8 cellular contexts compared by ENCODE assay signal in genomic region chr16:48535831-48536599, GRCh38.
DNase-seq lines count a peak whose midpoint lies in the region; ATAC-seq and TF ChIP-seq lines count a peak whose summit lies in the region.

No MANE protein-coding gene starts in this region.

- H3K27ac ChIP-seq in adipose tissue (ENCODE audit: low read depth, low read length) (peak overlapping the region; percentile 23), right lobe of liver (peak overlapping the region; percentile 0 to 44 (median 33)), thyroid gland (peak overlapping the region in 2 of 3 donors; percentile 69 to 88)

- intact Hi-C loops in right lobe of liver (cut with DNase I): loop anchor here (5.0 to 10.0 kb wide), 3 partner anchors 86 to 281 kb away; no protein-coding TSS in a partner anchor
- intact Hi-C loops in thyroid gland (cut with DNase I): loop anchor here (10.0 kb wide), 1 partner anchor 301 kb away; no protein-coding TSS in a partner anchor

- WGBS in adipose tissue, 3 donors: 32 to 57% (median 35%) methylated on average over 14 to 16 of the region's 16 CpGs
- 71% methylated on average over 4 of the region's 16 CpGs for WGBS in right lobe of liver (ENCODE audit: insufficient coverage, low coverage, low lambda C conversion rate, missing lambda C conversion rate)
- 41 to 63% methylated on average over 10 of the region's 16 CpGs for WGBS in thyroid gland, 2 donors

- H3K4me3 ChIP-seq in right lobe of liver (no peak overlapping the region), thyroid gland (replicated peaks in 1 of 3) (no peak overlapping the region)

- ATAC-seq in GM19455 (IDR thresholded peaks at IDR 0.05; ENCODE audit: unreplicated experiment) (peak; percentile 62), HG03457 (IDR thresholded peaks at IDR 0.05; ENCODE audit: unreplicated experiment) (peak; percentile 78), right lobe of liver (peak; percentile 17 to 41 (median 26))

- no peak for TF ChIP-seq CTCF in right lobe of liver (IDR thresholded peaks at IDR 0.05)
- no peak for TF ChIP-seq CTCF in thyroid gland (IDR thresholded peaks at IDR 0.05)

- DNase-seq in COLO829 (ENCODE audit: low spot score) (peak; percentile 36), right lobe of liver (no peak), thyroid gland (peak in 1 of 2 donors; percentile 27), HCEC 1CT (no peak), NCI-H1694 (lab: John Stamatoyannopoulos, UW) (no peak)

- no peaks in the 10 kb centered on the region for H3K27me3 ChIP-seq in right lobe of liver
- H3K27me3 ChIP-seq in thyroid gland: no peaks in the 10 kb centered on the region

- H3K4me1 ChIP-seq in right lobe of liver (peaks cover 0 to 20% (median 0%) of the 10 kb centered on the region in 4 donors), thyroid gland (peaks cover 27 to 44% of the 10 kb centered on the region in 2 donors)

- TF ChIP-seq POLR2A in right lobe of liver (IDR thresholded peaks at IDR 0.05) (no peak), thyroid gland (IDR thresholded peaks at IDR 0.05) (no peak)

- H3K36me3 ChIP-seq in right lobe of liver: peaks cover 0 to 5% (median 1%) of the 10 kb centered on the region in 4 donors
- peaks cover 2 to 5% of the 10 kb centered on the region in 2 donors for H3K36me3 ChIP-seq in thyroid gland

- H3K9me3 ChIP-seq in right lobe of liver: no peaks in the 10 kb centered on the region
- H3K9me3 ChIP-seq in thyroid gland: no peaks in the 10 kb centered on the region

Comparison
In these comparisons a context has a peak if more than half of its experiments do, and no peak if none do; other contexts are left out.
1. ATAC-seq: peak in every context shown above with its lines; median percentile 78 in HG03457; 62 in GM19455; 26 in right lobe of liver.
2. H3K27ac ChIP-seq: peak in every context shown above with its lines; median percentile 78 in thyroid gland; 33 in right lobe of liver; 23 in adipose tissue.